ENCODE assay signal across 8 cellular contexts in genomic region chr4:1566301-1566837, GRCh38.
DNase-seq lines count a peak whose midpoint lies in the region; ATAC-seq and TF ChIP-seq lines count a peak whose summit lies in the region.
"Not testable (repeated sequence)": the region's sequence is repeated elsewhere in the genome, so short reads cannot be mapped to it uniquely, and the experiment has no call there.

No MANE protein-coding gene starts in this region.

- H3K36me3 ChIP-seq in CD8-positive, alpha-beta memory T cell (ENCODE audit: insufficient read depth, low read length); HEK293 (ENCODE audit: control insufficient read depth in 2 of 2, insufficient read depth in 1 of 2, low read length in 2 of 2); WERI-Rb-1; testis (ENCODE audit: low read depth, missing control alignments): not testable (repeated sequence)

- not testable (repeated sequence) for H3K27me3 ChIP-seq in CD8-positive, alpha-beta memory T cell (ENCODE audit: insufficient read depth, low read length, poor library complexity, severe bottlenecking); WERI-Rb-1 (ENCODE audit: insufficient read depth, low read depth, severe bottlenecking); testis
- H3K27me3 ChIP-seq in foreskin keratinocyte = peaks cover 39% of the 10 kb centered on the region

- H3K27ac ChIP-seq in CD8-positive, alpha-beta memory T cell (ENCODE audit: low read depth, low read length); HEK293 (ENCODE audit: extremely low read depth, low read depth, low read length); WERI-Rb-1; foreskin keratinocyte; testis: not testable (repeated sequence)

- WGBS in testis, 2 donors = 28 to 46% methylated on average over 7 to 14 of the region's 14 CpGs

- intact Hi-C loops in testis (cut with DNase I; ENCODE audit: low total_unique reads) = not testable (repeated sequence)

- H3K4me1 Mint-ChIP-seq in CD8-positive, alpha-beta memory T cell; activated naive CD8-positive, alpha-beta T cell treated with anti-CD3 and anti-CD28 coated beads for 36 hours; memory B cell: not testable (repeated sequence)

- H3K4me1 ChIP-seq in CD8-positive, alpha-beta memory T cell (ENCODE audit: insufficient read depth, low read length); HEK293 (ENCODE audit: control insufficient read depth, insufficient read depth, low read length); foreskin keratinocyte; testis: not testable (repeated sequence)

- ATAC-seq in foreskin keratinocyte (peak; percentile 67), memory B cell (ENCODE audit: low read depth) (peak; percentile 9)

- not testable (repeated sequence) for H3K36me3 Mint-ChIP-seq in CD8-positive, alpha-beta memory T cell; activated naive CD8-positive, alpha-beta T cell treated with anti-CD3 and anti-CD28 coated beads for 36 hours; memory B cell

- CTCF ChIA-PET in CD8-positive, alpha-beta memory T cell (lab: Charles Lee) = interaction anchor here (0.9 kb wide), 1 partner anchor 18 kb away, joined by 3 read pairs; no protein-coding TSS in a partner anchor
- CTCF ChIA-PET in HEK293 (lab: Yijun Ruan, JAX) = interaction anchor here (0.7 kb wide), 1 partner anchor 210 kb away, joined by 3 read pairs; no protein-coding TSS in a partner anchor

- TF ChIP-seq CTCF in HEK293 (tag by site-specific recombination; IDR thresholded peaks at IDR 0.05); WERI-Rb-1 (IDR thresholded peaks at IDR 0.05; ENCODE audit: low read depth, low read length); foreskin keratinocyte (conservative IDR thresholded peaks at IDR 0.05); testis (IDR thresholded peaks at IDR 0.05): not testable (repeated sequence)

- POLR2A ChIA-PET in CD8-positive, alpha-beta memory T cell (lab: Charles Lee); HEK293 (lab: Yijun Ruan, JAX): not testable (repeated sequence)

- H3K9me3 ChIP-seq in CD8-positive, alpha-beta memory T cell (ENCODE audit: low read length); HEK293 (ENCODE audit: control insufficient read depth, insufficient read depth, low read depth, low read length); WERI-Rb-1 (ENCODE audit: severe bottlenecking); testis: not testable (repeated sequence)

- TF ChIP-seq POLR2A in testis (IDR thresholded peaks at IDR 0.05) = not testable (repeated sequence)

- H3K27me3 Mint-ChIP-seq in CD8-positive, alpha-beta memory T cell = peaks cover 8 to 13% of the 10 kb centered on the region in 2 donors
- H3K27me3 Mint-ChIP-seq in activated naive CD8-positive, alpha-beta T cell treated with anti-CD3 and anti-CD28 coated beads for 36 hours = not testable (repeated sequence)
- peaks cover 20% of the 10 kb centered on the region for H3K27me3 Mint-ChIP-seq in memory B cell

- not testable (repeated sequence) for H3K4me3 ChIP-seq in CD8-positive, alpha-beta memory T cell (ENCODE audit: low read length); HEK293 (ENCODE audit: low read depth, low read length); WERI-Rb-1 (ENCODE audit: low read depth, low read length); testis

- not testable (repeated sequence) for H3K9me3 Mint-ChIP-seq in CD8-positive, alpha-beta memory T cell; activated naive CD8-positive, alpha-beta T cell treated with anti-CD3 and anti-CD28 coated beads for 36 hours; memory B cell

- not testable (repeated sequence) for DNase-seq in CD8-positive, alpha-beta memory T cell; foreskin keratinocyte; memory B cell (ENCODE audit: low spot score in 2 of 2)
- peak; percentile 31 for DNase-seq in NCI-H526 treated with DMSO at 0.1 percent for 48 hours (lab: John Stamatoyannopoulos, UW)
- DNase-seq in WERI-Rb-1 = peak; percentile 69
- DNase-seq in activated naive CD8-positive, alpha-beta T cell treated with anti-CD3 and anti-CD28 coated beads for 36 hours = peak; percentile 2
- DNase-seq in testis = peak; percentile 50

- peak overlapping the region in 6 of 7 donors; percentile 32 to 89 (median 50) for H3K4me3 Mint-ChIP-seq in CD8-positive, alpha-beta memory T cell
- not testable (repeated sequence) for H3K4me3 Mint-ChIP-seq in activated naive CD8-positive, alpha-beta T cell treated with anti-CD3 and anti-CD28 coated beads for 36 hours
- H3K4me3 Mint-ChIP-seq in memory B cell = peak overlapping the region; percentile 33

- peak overlapping the region in 2 of 8 donors; percentile 43 to 61 for H3K27ac Mint-ChIP-seq in CD8-positive, alpha-beta memory T cell
- not testable (repeated sequence) for H3K27ac Mint-ChIP-seq in activated naive CD8-positive, alpha-beta T cell treated with anti-CD3 and anti-CD28 coated beads for 36 hours; memory B cell

TF ChIP-seq in HEK293, 187 proteins besides CTCF, POLR2A, EP300 and RAD21:
- TF ChIP-seq KLF7 (tag by site-specific recombination; IDR thresholded peaks at IDR 0.05; ENCODE audit: borderline replicate concordance) (peak; percentile 31; the same call in 1 of the 2 replicates), KLF9 (tag by site-specific recombination; IDR thresholded peaks at IDR 0.05; ENCODE audit: low read depth) (peak; percentile 100), KLF1 (tag by site-specific recombination; IDR thresholded peaks at IDR 0.05) (peak; percentile 97), KLF10 (tag by site-specific recombination; IDR thresholded peaks at IDR 0.05) (peak; percentile 88), KLF8 (tag by site-specific recombination; IDR thresholded peaks at IDR 0.05) (peak; percentile 99), SP3 (tag by site-specific recombination; IDR thresholded peaks at IDR 0.05) (peak; percentile 66)
TF ChIP-seq in HEK293: peak in this region for 6; not testable (repeated sequence) for 181.
